10 cellular contexts compared by ENCODE assay signal in the genomic region with DNA sequence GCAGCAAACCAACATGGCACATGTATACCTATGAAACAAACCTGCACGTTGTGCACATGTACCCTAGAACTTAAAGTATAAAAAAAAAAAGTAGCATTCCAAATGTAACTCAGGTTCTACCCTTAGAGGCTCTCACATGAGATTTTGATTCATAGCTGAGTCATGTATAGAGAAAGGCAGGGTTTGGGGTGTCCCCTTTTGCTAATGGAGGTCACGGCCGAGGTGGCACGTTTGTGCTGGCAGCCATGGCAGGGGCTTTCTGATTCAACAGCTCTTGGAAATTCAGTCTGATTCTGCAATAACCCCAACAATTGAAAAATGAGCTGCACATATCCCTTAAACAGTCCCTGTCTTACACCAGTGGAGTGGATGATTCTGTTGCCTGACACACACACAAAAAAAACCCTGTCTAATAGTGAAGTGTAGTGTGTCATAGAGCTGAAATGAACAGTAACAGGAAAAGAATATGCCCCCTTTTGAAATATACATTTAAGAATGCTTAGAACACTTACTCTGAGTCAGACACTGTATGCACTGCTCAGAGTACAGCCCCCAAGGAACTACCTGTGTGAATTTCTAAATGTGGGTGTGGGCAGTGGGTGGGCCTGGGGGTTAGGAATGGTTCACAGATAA. TPM values are rescaled to one million over a fixed set of nuclear protein-coding genes. Genes with fewer than 3 reads are reported as not detected.
DNase-seq lines count a peak whose midpoint lies in the region; ATAC-seq, FAIRE-seq and TF ChIP-seq lines count a peak whose summit lies in the region.
"Had no signal": no experiment of that assay in that cellular context is flagged by ENCODE, and none has a peak within 500 bp of the region (broad histone marks: within the 10 kb centered on the region; RNA-seq: fewer than 3 reads in every experiment).

No MANE protein-coding gene starts in this region.

- no peak for FAIRE-seq in GM12892 (lab: Jason Lieb, UNC)

- H3K4me1 ChIP-seq in body of pancreas: no peaks in the 10 kb centered on the region
- H3K4me1 ChIP-seq: parathyroid adenoma had no signal

- no peaks in the 10 kb centered on the region for H3K9me3 ChIP-seq in body of pancreas

- no peaks in the 10 kb centered on the region for H3K9me3 Mint-ChIP-seq in activated CD4-positive, alpha-beta T cell treated with anti-CD3 and anti-CD28 coated beads, Interleukin-2, amount 10 ng/mL, durations not matched to agents 24 days and 14 days

- H3K36me3 Mint-ChIP-seq in activated CD4-positive, alpha-beta T cell treated with anti-CD3 and anti-CD28 coated beads, Interleukin-2, amount 10 ng/mL, durations not matched to agents 24 days and 14 days (ENCODE audit: low read depth): no peaks in the 10 kb centered on the region

- peak overlapping the region; percentile 73 for H3K27ac Mint-ChIP-seq in activated CD4-positive, alpha-beta T cell treated with anti-CD3 and anti-CD28 coated beads, Interleukin-2, amount 10 ng/mL, durations not matched to agents 24 days and 14 days

- no peak for TF ChIP-seq CTCF in body of pancreas (IDR thresholded peaks at IDR 0.05)

- ATAC-seq in GM18873 (IDR thresholded peaks at IDR 0.05; ENCODE audit: low FRiP score, unreplicated experiment) (peak; percentile 78), HG02884 (IDR thresholded peaks at IDR 0.05; ENCODE audit: unreplicated experiment) (peak; percentile 97), body of pancreas (no peak)

- DNase-seq in activated CD4-positive, alpha-beta T cell treated with anti-CD3 and anti-CD28 coated beads, Interleukin-2, amount 10 ng/mL, durations not matched to agents 24 days and 14 days: peak; percentile 61
- peak; percentile 78 for DNase-seq in stimulated activated CD4-positive, alpha-beta T cell treated with anti-CD3 and anti-CD28 coated beads, Interleukin-1b, Interleukin-23, amount 100 ng/mL, for 48 hours
- DNase-seq in body of pancreas: no peak
- no peak for DNase-seq in amniotic stem cell (lab: John Stamatoyannopoulos, UW)
- DNase-seq in DMS153 treated with DMSO at 0.1 percent for 48 hours (lab: John Stamatoyannopoulos, UW; ENCODE audit: unreplicated experiment): no peak
- no peak for DNase-seq in GM12892 (ENCODE audit: insufficient read length)
- DNase-seq: NCI-H2081 treated with DMSO at 0.1 percent for 48 hours had no signal

- H3K4me3 Mint-ChIP-seq in activated CD4-positive, alpha-beta T cell treated with anti-CD3 and anti-CD28 coated beads, Interleukin-2, amount 10 ng/mL, durations not matched to agents 24 days and 14 days: no peak overlapping the region

- WGBS in body of pancreas, 2 donors: 54 to 66% methylated on average over 4 of the region's 4 CpGs

- no peak for TF ChIP-seq POLR2A in body of pancreas (IDR thresholded peaks at IDR 0.05)
- no peak for TF ChIP-seq POLR2A in GM12892 (IDR thresholded peaks at IDR 0.05; ENCODE audit: low read depth, low read length)

- H3K4me3 ChIP-seq in body of pancreas: no peak overlapping the region

- peaks cover 12% of the 10 kb centered on the region for H3K27me3 Mint-ChIP-seq in activated CD4-positive, alpha-beta T cell treated with anti-CD3 and anti-CD28 coated beads, Interleukin-2, amount 10 ng/mL, durations not matched to agents 24 days and 14 days

- no peaks in the 10 kb centered on the region for H3K27me3 ChIP-seq in body of pancreas

- intact Hi-C loops in activated CD4-positive, alpha-beta T cell treated with anti-CD3 and anti-CD28 coated beads, Interleukin-2, amount 10 ng/mL, durations not matched to agents 24 days and 14 days (cut with micrococcal nuclease): loop anchor here (1.0 to 10.0 kb wide), 5 partner anchors 13 to 470 kb away; partner anchors contain the start of genes EPB41L2 and MED23
- intact Hi-C loops in body of pancreas (cut with DNase I): loop anchor here (10.0 kb wide), 1 partner anchor 648 kb away; no protein-coding TSS in a partner anchor

- peaks cover 34% of the 10 kb centered on the region for H3K4me1 Mint-ChIP-seq in activated CD4-positive, alpha-beta T cell treated with anti-CD3 and anti-CD28 coated beads, Interleukin-2, amount 10 ng/mL, durations not matched to agents 24 days and 14 days

- no peaks in the 10 kb centered on the region for H3K36me3 ChIP-seq in body of pancreas (replicated peaks in 1 of 2; ENCODE audit: insufficient read depth in 1 of 2, low read depth in 2 of 2)

- H3K27ac ChIP-seq in body of pancreas: no peak overlapping the region
- H3K27ac ChIP-seq: parathyroid adenoma had no signal

RNA-seq across cellular contexts. Expression of gene ARG1, which starts 40.4 kb away (rescaled TPM):
- not detected in 2 replicates for total RNA-seq in activated CD4-positive, alpha-beta T cell treated with anti-CD3 and anti-CD28 coated beads, Interleukin-2, amount 10 ng/mL, durations not matched to agents 24 days and 14 days
- not detected for total RNA-seq in body of pancreas
- not detected for polyA plus RNA-seq in GM12892 (2012; ENCODE audit: missing spikeins)

Comparison
In these comparisons a context has a peak if more than half of its experiments do, and no peak if none do; other contexts are left out.
1. DNase-seq: peak in activated CD4-positive, alpha-beta T cell treated with anti-CD3 and anti-CD28 coated beads, Interleukin-2, amount 10 ng/mL, durations not matched to agents 24 days and 14 days (single experiment) and stimulated activated CD4-positive, alpha-beta T cell treated with anti-CD3 and anti-CD28 coated beads, Interleukin-1b, Interleukin-23, amount 100 ng/mL, for 48 hours (single experiment); none in body of pancreas (0 of 4), amniotic stem cell (single experiment), DMS153 treated with DMSO at 0.1 percent for 48 hours (single experiment) and GM12892 (single experiment).